Comparison of ENCODE assay signal across 8 cellular contexts in genomic region chr16:86554917-86555762, GRCh38. TPM values are rescaled to one million over a fixed set of nuclear protein-coding genes. Genes with fewer than 3 reads are reported as not detected.
DNase-seq lines count a peak whose midpoint lies in the region; ATAC-seq and TF ChIP-seq lines count a peak whose summit lies in the region.

A gene with protein sequence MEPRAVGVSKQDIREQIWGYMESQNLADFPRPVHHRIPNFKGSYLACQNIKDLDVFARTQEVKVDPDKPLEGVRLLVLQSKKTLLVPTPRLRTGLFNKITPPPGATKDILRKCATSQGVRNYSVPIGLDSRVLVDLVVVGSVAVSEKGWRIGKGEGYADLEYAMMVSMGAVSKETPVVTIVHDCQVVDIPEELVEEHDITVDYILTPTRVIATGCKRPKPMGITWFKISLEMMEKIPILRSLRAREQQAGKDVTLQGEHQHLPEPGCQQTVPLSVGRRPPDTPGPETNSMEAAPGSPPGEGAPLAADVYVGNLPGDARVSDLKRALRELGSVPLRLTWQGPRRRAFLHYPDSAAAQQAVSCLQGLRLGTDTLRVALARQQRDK (minus strand): TSS chr16:86555235. CDS start chr16:86555184, 51 bp downstream.

- peak; percentile 99 for DNase-seq in D341Med (ENCODE audit: low spot score)
- DNase-seq in HuH-7 (ENCODE audit: low spot score): peak; percentile 99
- DNase-seq in activated T-cell treated with anti-CD3 and anti-CD28 coated beads for 1 hour (ENCODE audit: low read depth): peak; percentile 96
- DNase-seq in epithelial cell of esophagus (ENCODE audit: low read depth): peak; percentile 92
- peak; percentile 93 to 94 for DNase-seq in stimulated activated CD8-positive, alpha-beta memory T cell treated with anti-CD3 and anti-CD28 coated beads, Interleukin-2, amount 100 ng/mL, for 48 hours (ENCODE audit: low read depth in 2 of 2)

- H3K27ac ChIP-seq in OCI-LY3 (ENCODE audit: low read length): 0 out of 2 replicates have a peak within 1 kb of the TSS, but pooled peaks have one; percentile 20

- ATAC-seq in GM21515 (IDR thresholded peaks at IDR 0.05; ENCODE audit: unreplicated experiment): peak; percentile 76

- H2AFZ ChIP-seq in OCI-LY3 (ENCODE audit: low read depth, low read length): peak within 1 kb of the TSS; percentile 91

- TF ChIP-seq CTCF in OCI-LY3 (IDR thresholded peaks at IDR 0.05; ENCODE audit: low read depth, low read length) (no peak), epithelial cell of esophagus (IDR thresholded peaks at IDR 0.05; ENCODE audit: insufficient read depth, low read depth, low read length, missing control alignments) (no peak)

- H3K4me1 ChIP-seq in OCI-LY3 (ENCODE audit: low read length) (peaks cover 10% of the 10 kb centered on the region), mononuclear cell (ENCODE audit: insufficient read depth, low read length) (peaks cover 13% of the 10 kb centered on the region)

- H3K36me3 ChIP-seq in OCI-LY3 (replicated peaks; ENCODE audit: low read depth, low read length): peaks cover 7% of the 10 kb centered on the region

- peak within 1 kb of the TSS; percentile 95 for H3K9ac ChIP-seq in OCI-LY3 (ENCODE audit: low read length)

- H3K9me3 ChIP-seq in OCI-LY3 (ENCODE audit: insufficient read depth, low read length): no peaks in the 10 kb centered on the region
- no peaks in the 10 kb centered on the region for H3K9me3 ChIP-seq in mononuclear cell (ENCODE audit: low read depth, low read length)

- H3K4me3 ChIP-seq in OCI-LY3 (ENCODE audit: low read length) (peak within 1 kb of the TSS; percentile 97), epithelial cell of esophagus (ENCODE audit: low read length) (peak within 1 kb of the TSS; percentile 99), mononuclear cell (ENCODE audit: low read length) (peak within 1 kb of the TSS; percentile 94)

- H4K20me1 ChIP-seq in OCI-LY3 (ENCODE audit: insufficient read depth, low read length): no peaks in the 10 kb centered on the region

- H3K4me2 ChIP-seq in OCI-LY3 (ENCODE audit: low read length): peak within 1 kb of the TSS; percentile 95

- H3K27me3 ChIP-seq in OCI-LY3 (ENCODE audit: low read depth, low read length) (no peaks in the 10 kb centered on the region), mononuclear cell (ENCODE audit: insufficient read depth, low read length) (no peaks in the 10 kb centered on the region)

- H3K79me2 ChIP-seq in OCI-LY3 (ENCODE audit: low read length): peaks cover 12% of the 10 kb centered on the region

RNA-seq across cellular contexts. Expression of the gene that starts here (rescaled TPM):
- total RNA-seq in mononuclear cell: 3.3 TPM

Comparison
In these comparisons a context has a peak if more than half of its experiments do, and no peak if none do; other contexts are left out.
1. Peak in every context shown above with its lines: DNase-seq, ATAC-seq, H3K4me3 ChIP-seq and H3K27ac ChIP-seq.